15 cellular contexts compared by ENCODE assay signal in genomic region chr2:147756103-147756502, GRCh38.
"Had no signal": no experiment of that assay in that cellular context is flagged by ENCODE, and none has a peak within 500 bp of the region (broad histone marks: within the 10 kb centered on the region; RNA-seq: fewer than 3 reads in every experiment).

No MANE protein-coding gene starts in this region.

- DNase-seq: activated CD4-positive, alpha-beta T cell treated with anti-CD3 and anti-CD28 coated beads, Interleukin-2, amount 10 ng/mL, durations not matched to agents 7 days and 5 days; activated CD8-positive, alpha-beta T cell treated with anti-CD3 and anti-CD28 coated beads, Interleukin-2, amount 10 ng/mL, durations not matched to agents 7 days and 5 days; activated naive CD4-positive, alpha-beta T cell treated with anti-CD3 and anti-CD28 coated beads for 36 hours; activated naive CD8-positive, alpha-beta T cell treated with anti-CD3 and anti-CD28 coated beads, Interleukin-2, amount 50 U/mL, for 24 hours; activated T-cell treated with anti-CD3 and anti-CD28 coated beads, Interleukin-2, amount 50 U/mL, for 4 hours; anterior cingulate cortex; brain microvascular endothelial cell; effector memory CD8-positive, alpha-beta T cell; stimulated activated naive CD8-positive, alpha-beta T cell treated with anti-CD3 and anti-CD28 coated beads, Interleukin-15, Interleukin-2, amounts not matched to agents 100 U/mL and 50 U/mL, for 24 hours had no signal

- H3K4me3 ChIP-seq: right atrium auricular region, tibial nerve, vagina had no signal

- H3K9me3 ChIP-seq: right atrium auricular region, tibial nerve, vagina had no signal

- H3K27ac ChIP-seq: brain microvascular endothelial cell, right atrium auricular region, tibial nerve, vagina had no signal

- H3K4me3 Mint-ChIP-seq: activated CD4-positive, alpha-beta T cell treated with anti-CD3 and anti-CD28 coated beads, Interleukin-2, amount 10 ng/mL, durations not matched to agents 7 days and 5 days; activated CD8-positive, alpha-beta T cell treated with anti-CD3 and anti-CD28 coated beads, Interleukin-2, amount 10 ng/mL, durations not matched to agents 7 days and 5 days; activated naive CD4-positive, alpha-beta T cell treated with anti-CD3 and anti-CD28 coated beads for 36 hours; activated naive CD8-positive, alpha-beta T cell treated with anti-CD3 and anti-CD28 coated beads, Interleukin-2, amount 50 U/mL, for 24 hours; activated T-cell treated with anti-CD3 and anti-CD28 coated beads, Interleukin-2, amount 50 U/mL, for 4 hours; effector memory CD8-positive, alpha-beta T cell; memory B cell had no signal

- ATAC-seq: activated CD4-positive, CD25-positive, alpha-beta regulatory T cell treated with anti-CD3 and anti-CD28 coated beads, Interleukin-2, amount 50 U/mL, for 24 hours; activated CD8-positive, alpha-beta T cell treated with anti-CD3 and anti-CD28 coated beads, Interleukin-2, amount 10 ng/mL, durations not matched to agents 7 days and 5 days; activated naive CD8-positive, alpha-beta T cell treated with anti-CD3 and anti-CD28 coated beads, Interleukin-2, amount 50 U/mL, for 24 hours; activated T-cell treated with anti-CD3 and anti-CD28 coated beads, Interleukin-2, amount 50 U/mL, for 4 hours; effector memory CD8-positive, alpha-beta T cell; stimulated activated naive CD8-positive, alpha-beta T cell treated with anti-CD3 and anti-CD28 coated beads, Interleukin-15, Interleukin-2, amounts not matched to agents 100 U/mL and 50 U/mL, for 24 hours had no signal

- H3K27me3 ChIP-seq: brain microvascular endothelial cell, right atrium auricular region, tibial nerve, vagina had no signal

- H3K27ac Mint-ChIP-seq: activated CD4-positive, alpha-beta T cell treated with anti-CD3 and anti-CD28 coated beads, Interleukin-2, amount 10 ng/mL, durations not matched to agents 7 days and 5 days; activated CD8-positive, alpha-beta T cell treated with anti-CD3 and anti-CD28 coated beads, Interleukin-2, amount 10 ng/mL, durations not matched to agents 7 days and 5 days; activated naive CD4-positive, alpha-beta T cell treated with anti-CD3 and anti-CD28 coated beads for 36 hours; activated naive CD8-positive, alpha-beta T cell treated with anti-CD3 and anti-CD28 coated beads, Interleukin-2, amount 50 U/mL, for 24 hours; effector memory CD8-positive, alpha-beta T cell; memory B cell; progenitor cell of endocrine pancreas had no signal

- H3K4me1 ChIP-seq: right atrium auricular region, tibial nerve, vagina had no signal

- H3K4me1 Mint-ChIP-seq: activated CD4-positive, alpha-beta T cell treated with anti-CD3 and anti-CD28 coated beads, Interleukin-2, amount 10 ng/mL, durations not matched to agents 7 days and 5 days; activated naive CD8-positive, alpha-beta T cell treated with anti-CD3 and anti-CD28 coated beads, Interleukin-2, amount 50 U/mL, for 24 hours; memory B cell had no signal

- H3K9me3 Mint-ChIP-seq: activated naive CD4-positive, alpha-beta T cell treated with anti-CD3 and anti-CD28 coated beads for 36 hours; activated naive CD8-positive, alpha-beta T cell treated with anti-CD3 and anti-CD28 coated beads, Interleukin-2, amount 50 U/mL, for 24 hours; activated T-cell treated with anti-CD3 and anti-CD28 coated beads, Interleukin-2, amount 50 U/mL, for 4 hours; memory B cell had no signal

- H3K36me3 ChIP-seq: brain microvascular endothelial cell, right atrium auricular region, tibial nerve, vagina had no signal

- H3K36me3 Mint-ChIP-seq: memory B cell had no signal

- H3K27me3 Mint-ChIP-seq: activated naive CD8-positive, alpha-beta T cell treated with anti-CD3 and anti-CD28 coated beads, Interleukin-2, amount 50 U/mL, for 24 hours; effector memory CD8-positive, alpha-beta T cell had no signal
